In genomic region chr10:43225787-43226153, GRCh38 we compare ENCODE assay signal across 12 cellular contexts. TPM values are rescaled to one million over a fixed set of nuclear protein-coding genes. Genes with fewer than 3 reads are reported as not detected.
DNase-seq lines count a peak whose midpoint lies in the region; ATAC-seq, FAIRE-seq and TF ChIP-seq lines count a peak whose summit lies in the region.
"Had no signal": no experiment of that assay in that cellular context is flagged by ENCODE, and none has a peak within 500 bp of the region (broad histone marks: within the 10 kb centered on the region; RNA-seq: fewer than 3 reads in every experiment).

No MANE protein-coding gene starts in this region.

- no peak overlapping the region for H3K4me3 Mint-ChIP-seq in glutamatergic neuron (ENCODE audit: unreplicated experiment)

- H3K9me3 Mint-ChIP-seq in glutamatergic neuron (ENCODE audit: unreplicated experiment), result no peaks in the 10 kb centered on the region

- FAIRE-seq in GM12891 (lab: Jason Lieb, UNC), result no peak

- TF ChIP-seq CTCF in glutamatergic neuron (IDR thresholded peaks at IDR 0.05; ENCODE audit: partially characterized antibody, unreplicated experiment), result no peak

- peaks cover 25% of the 10 kb centered on the region for H3K4me1 Mint-ChIP-seq in glutamatergic neuron (ENCODE audit: low read depth, unreplicated experiment)

- DNase-seq in activated CD8-positive, alpha-beta memory T cell treated with anti-CD3 and anti-CD28 coated beads for 24 hours, result peak; percentile 68
- DNase-seq in glutamatergic neuron (peak; percentile 10), GM12891 (ENCODE audit: insufficient read length, low spot score) (no peak), glomerular visceral epithelial cell (ENCODE audit: extremely low spot score) (no peak), NCI-H1436 treated with DMSO at 0.1 percent for 48 hours (lab: John Stamatoyannopoulos, UW) (no peak)
- peak; percentile 66 for DNase-seq in stimulated activated CD4-positive, alpha-beta T cell treated with anti-CD3 and anti-CD28 coated beads, Interleukin-15, amount 100 ng/mL, for 24 hours
- DNase-seq: esophagus squamous epithelium, HCEC 1CT had no signal

- H3K27me3 Mint-ChIP-seq in glutamatergic neuron (ENCODE audit: unreplicated experiment), result peaks cover 22% of the 10 kb centered on the region

- H3K27ac Mint-ChIP-seq in glutamatergic neuron (ENCODE audit: unreplicated experiment), result no peak overlapping the region

- H3K36me3 Mint-ChIP-seq in glutamatergic neuron (ENCODE audit: unreplicated experiment), result no peaks in the 10 kb centered on the region

- TF ChIP-seq POLR2A in GM12891 (IDR thresholded peaks at IDR 0.05; ENCODE audit: low read depth, low read length), result no peak

- peak; percentile 34 for ATAC-seq in GM18511 (IDR thresholded peaks at IDR 0.05; ENCODE audit: unreplicated experiment)
- no peak for ATAC-seq in HG03280 (IDR thresholded peaks at IDR 0.05; ENCODE audit: unreplicated experiment)
- ATAC-seq: SK-N-SH treated with all-trans-retinoic acid at 6 μM for 48 hours had no signal

TF ChIP-seq in GM12891, 5 proteins besides CTCF, POLR2A, EP300 and RAD21:
- TF ChIP-seq POLR2AphosphoS5 (IDR thresholded peaks at IDR 0.05; ENCODE audit: low read depth, low read length), result no peak
- no peak for TF ChIP-seq SPI1 (IDR thresholded peaks at IDR 0.05; ENCODE audit: low read depth, low read length)
- no peak for TF ChIP-seq TAF1 (IDR thresholded peaks at IDR 0.05; ENCODE audit: low read depth, low read length)
- no peak for TF ChIP-seq POU2F2 (IDR thresholded peaks at IDR 0.05; ENCODE audit: low read depth, low read length)
- no peak for TF ChIP-seq PAX5 (IDR thresholded peaks at IDR 0.05; ENCODE audit: insufficient read depth, low read length, severe bottlenecking)

RNA-seq across cellular contexts. Expression of gene RASGEF1A, which starts 41.1 kb away (rescaled TPM):
- 5.7 TPM for total RNA-seq in glutamatergic neuron (ENCODE audit: unreplicated experiment)
- polyA plus RNA-seq in GM12891 (2012; ENCODE audit: low read depth, missing spikeins), result 0.50 TPM
- total RNA-seq: HT1080 had no signal

Comparison
In these comparisons a context has a peak if more than half of its experiments do, and no peak if none do; other contexts are left out.
1. DNase-seq: peak in activated CD8-positive, alpha-beta memory T cell treated with anti-CD3 and anti-CD28 coated beads for 24 hours (single experiment), glutamatergic neuron (single experiment) and stimulated activated CD4-positive, alpha-beta T cell treated with anti-CD3 and anti-CD28 coated beads, Interleukin-15, amount 100 ng/mL, for 24 hours (single experiment); none in GM12891 (single experiment), glomerular visceral epithelial cell (single experiment) and NCI-H1436 treated with DMSO at 0.1 percent for 48 hours (single experiment).